ENCODE assay signal across 1 cellular context in genomic region chr3:150094150-150094932, GRCh38.
TF ChIP-seq lines count a peak whose summit lies in the region.

No MANE protein-coding gene starts in this region.

TF ChIP-seq in GM23338, 12 proteins besides CTCF, POLR2A, EP300 and RAD21 (continued from another document):
- no peak for TF ChIP-seq ZNF462 (CRISPR knock-in tag; IDR thresholded peaks at IDR 0.05)
